1 cellular context compared by ENCODE assay signal in the genomic region with DNA sequence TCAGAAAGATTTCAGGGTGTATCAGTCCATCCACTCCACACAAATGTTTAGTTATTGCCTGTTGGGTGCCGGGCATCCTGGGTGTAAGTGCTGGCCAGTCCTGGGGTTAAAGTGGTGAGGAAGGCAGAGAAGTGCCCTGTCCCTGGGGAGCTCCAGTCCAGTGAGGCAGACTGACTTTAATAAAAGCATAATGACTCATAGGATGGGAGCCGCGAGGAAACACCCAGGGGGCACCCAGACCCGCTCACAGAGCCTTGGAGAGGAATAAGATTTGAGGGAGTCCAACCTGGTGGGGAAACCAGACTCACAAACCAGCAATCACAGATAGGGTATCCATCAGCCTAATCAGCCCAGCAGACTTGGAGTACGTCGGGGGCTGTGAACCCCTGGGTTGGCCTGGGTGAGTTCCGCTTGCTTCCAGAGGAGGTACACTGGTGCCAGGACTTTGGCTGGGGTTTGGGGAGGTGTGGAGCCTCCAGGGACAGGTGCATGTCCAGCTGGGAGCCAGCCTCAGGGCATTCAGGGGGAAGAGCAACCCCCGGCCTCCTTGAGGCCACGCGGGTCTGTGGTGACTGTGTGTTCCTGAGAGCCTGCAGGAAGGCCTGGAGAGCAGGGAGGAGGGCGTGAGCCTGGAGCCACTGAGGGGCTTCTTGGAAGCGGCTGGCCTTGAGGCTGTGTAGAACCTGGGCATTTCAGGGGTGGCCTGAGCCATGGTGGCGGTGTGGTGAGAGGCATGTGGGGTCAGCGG.
TF ChIP-seq lines count a peak whose summit lies in the region.

No MANE protein-coding gene starts in this region.

TF ChIP-seq in GM12891, 5 proteins besides CTCF, POLR2A, EP300 and RAD21:
- TF ChIP-seq POLR2AphosphoS5 (IDR thresholded peaks at IDR 0.05; ENCODE audit: low read depth, low read length) (no peak), SPI1 (IDR thresholded peaks at IDR 0.05; ENCODE audit: low read depth, low read length) (no peak), PAX5 (IDR thresholded peaks at IDR 0.05; ENCODE audit: insufficient read depth, low read length, severe bottlenecking) (no peak), TAF1 (IDR thresholded peaks at IDR 0.05; ENCODE audit: low read depth, low read length) (no peak), POU2F2 (IDR thresholded peaks at IDR 0.05; ENCODE audit: low read depth, low read length) (no peak)
